In the genomic region with DNA sequence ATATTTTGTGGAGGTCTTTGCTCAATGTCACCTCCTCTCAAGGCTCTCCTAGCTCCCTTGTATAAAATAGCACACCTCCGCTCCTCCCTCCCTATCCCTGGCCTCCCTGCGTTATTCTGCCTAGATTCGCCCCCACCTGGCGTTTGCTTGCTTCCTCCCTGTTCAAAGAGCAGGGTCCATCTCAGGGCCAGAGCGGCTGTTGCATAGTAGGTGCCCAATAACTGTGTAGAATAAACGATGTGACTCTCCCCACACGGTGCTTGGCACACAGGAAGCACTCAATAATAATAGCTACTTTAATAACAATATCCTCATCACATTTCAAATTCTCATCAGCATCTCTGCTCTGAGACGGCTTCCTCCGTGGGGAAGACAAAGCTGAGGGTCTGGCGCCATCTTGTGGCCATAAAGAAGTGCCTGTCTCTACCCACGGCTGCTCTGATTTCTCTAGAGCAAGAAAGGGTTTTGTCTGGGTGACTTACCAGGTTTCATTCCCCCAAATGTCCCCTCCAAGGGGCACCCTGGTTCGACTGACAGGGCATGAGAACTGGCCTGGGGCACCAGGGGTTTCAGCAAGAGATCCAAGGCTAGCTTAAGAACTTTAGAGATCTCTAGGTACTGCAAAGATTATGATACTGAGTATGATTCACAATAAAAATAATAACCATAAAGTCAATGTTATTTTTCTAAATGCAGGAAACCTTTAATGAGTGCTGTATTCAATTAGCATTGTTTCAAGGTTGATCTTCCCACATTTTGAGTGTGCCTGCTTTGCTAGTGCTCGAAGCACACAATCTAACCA, we compare ENCODE assay signal across 8 cellular contexts. TPM values are rescaled to one million over a fixed set of nuclear protein-coding genes. Genes with fewer than 3 reads are reported as not detected.
DNase-seq lines count a peak whose midpoint lies in the region; ATAC-seq and TF ChIP-seq lines count a peak whose summit lies in the region.

No MANE protein-coding gene starts in this region.

- in situ Hi-C loops in ACHN (cut with HindIII; ENCODE audit: low pct_ligation_motif_present, low pct_unique_long_range_greater_than_20kb, low sequenced_read_pairs) = no loop called here

- POLR2A ChIA-PET in activated B cell treated with CpG ODN at 0.5 μM for 24 hours (lab: Charles Lee) = interaction anchor here (1.1 kb wide), 1 partner anchor 88 kb away, joined by 6 read pairs; no protein-coding TSS in a partner anchor

- H3K27ac Mint-ChIP-seq in activated B cell treated with CpG ODN at 0.5 μM for 24 hours = no peak overlapping the region

- H3K27me3 Mint-ChIP-seq in activated B cell treated with CpG ODN at 0.5 μM for 24 hours = peaks cover 28% of the 10 kb centered on the region

- CTCF ChIA-PET in activated B cell treated with CpG ODN at 0.5 μM for 24 hours (lab: Charles Lee) = interaction anchor here (0.6 to 4.1 kb wide), 13 partner anchors 16 to 463 kb away, joined by 3 to 42 read pairs (median 4); a partner anchor contains a TSS

- DNase-seq in ACHN (peak; percentile 72), GM19240 (ENCODE audit: insufficient read length, low spot score) (peak; percentile 56), NCI-H345 (lab: John Stamatoyannopoulos, UW) (peak; percentile 65), activated B cell treated with CpG ODN at 0.5 μM for 24 hours (peak; percentile 38), cardiac fibroblast (ENCODE audit: low read depth in 2 of 2) (peak; percentile 88 to 89), kidney epithelial cell (ENCODE audit: low read depth) (peak; percentile 19)
- DNase-seq in stimulated activated CD4-positive, alpha-beta T cell treated with anti-CD3 and anti-CD28 coated beads, Interleukin-2, amount 100 ng/mL, for 24 hours = peak; percentile 74 to 80

- peak; percentile 55 for ATAC-seq in activated B cell treated with CpG ODN at 0.5 μM for 24 hours (ENCODE audit: low read depth)
- no peak for ATAC-seq in HG03108 (IDR thresholded peaks at IDR 0.05; ENCODE audit: unreplicated experiment)

- no peaks in the 10 kb centered on the region for H3K27me3 ChIP-seq in kidney epithelial cell (ENCODE audit: control insufficient read depth, insufficient read depth, low read length)

- H3K4me3 ChIP-seq in cardiac fibroblast (replicated peaks in 1 of 2; ENCODE audit: low read depth in 2 of 2, low read length in 2 of 2) (no peak overlapping the region), kidney epithelial cell (ENCODE audit: low read depth, low read length) (no peak overlapping the region)

- peaks cover 11% of the 10 kb centered on the region for H3K4me1 Mint-ChIP-seq in activated B cell treated with CpG ODN at 0.5 μM for 24 hours

- intact Hi-C loops in activated B cell treated with CpG ODN at 0.5 μM for 24 hours (cut with micrococcal nuclease) = loop anchor here (1.0 kb wide), 5 partner anchors 23 to 459 kb away; no protein-coding TSS in a partner anchor

- no peaks in the 10 kb centered on the region for H3K9me3 Mint-ChIP-seq in activated B cell treated with CpG ODN at 0.5 μM for 24 hours

- H3K4me3 Mint-ChIP-seq in activated B cell treated with CpG ODN at 0.5 μM for 24 hours = no peak overlapping the region

- no peaks in the 10 kb centered on the region for H3K36me3 Mint-ChIP-seq in activated B cell treated with CpG ODN at 0.5 μM for 24 hours (ENCODE audit: low read depth)

- no peaks in the 10 kb centered on the region for H3K36me3 ChIP-seq in kidney epithelial cell (ENCODE audit: control insufficient read depth, insufficient read depth, low read length)

- TF ChIP-seq CTCF in activated B cell treated with CpG ODN at 0.5 μM for 24 hours (IDR thresholded peaks at IDR 0.05) = no peak
- TF ChIP-seq CTCF in cardiac fibroblast (IDR thresholded peaks at IDR 0.05; ENCODE audit: low read depth, low read length) = peak; percentile 90
- TF ChIP-seq CTCF in kidney epithelial cell (IDR thresholded peaks at IDR 0.05; ENCODE audit: insufficient read depth, low read length, poor library complexity, severe bottlenecking) = peak; percentile 92

RNA-seq across cellular contexts. Expression of a gene that starts 16.1 kb away (rescaled TPM):
- total RNA-seq in activated B cell treated with CpG ODN at 0.5 μM for 24 hours = 0.38 TPM in 1 of 2 replicates, not detected in the other
- 153 and 166 TPM in 2 replicates for total RNA-seq in kidney epithelial cell

RNA-seq across cellular contexts. Expression of a gene that starts 52.9 kb away (rescaled TPM):
- not detected in 2 replicates for total RNA-seq in activated B cell treated with CpG ODN at 0.5 μM for 24 hours
- 1.3 and 3.1 TPM in 2 replicates for total RNA-seq in kidney epithelial cell

Comparison
In these comparisons a context has a peak if more than half of its experiments do, and no peak if none do; other contexts are left out.
1. DNase-seq: peak in every context shown above with its lines; median percentile 88 in cardiac fibroblast; 77 in stimulated activated CD4-positive, alpha-beta T cell treated with anti-CD3 and anti-CD28 coated beads, Interleukin-2, amount 100 ng/mL, for 24 hours; 72 in ACHN; 65 in NCI-H345; 56 in GM19240; 38 in activated B cell treated with CpG ODN at 0.5 μM for 24 hours; 19 in kidney epithelial cell.
2. RNA of a gene that starts 16.1 kb away (total RNA-seq): 153 to 166 TPM in kidney epithelial cell; 0.38 TPM in activated B cell treated with CpG ODN at 0.5 μM for 24 hours; every median in the first group is over 100 times any median in the second.